In genomic region chr2:45712538-45712937, GRCh38 we compare ENCODE assay signal across 16 cellular contexts.
DNase-seq lines count a peak whose midpoint lies in the region; ATAC-seq and TF ChIP-seq lines count a peak whose summit lies in the region.
"Had no signal": no experiment of that assay in that cellular context is flagged by ENCODE, and none has a peak within 500 bp of the region (broad histone marks: within the 10 kb centered on the region; RNA-seq: fewer than 3 reads in every experiment).

No MANE protein-coding gene starts in this region.

- no peak for TF ChIP-seq POLR2A in HCT116 (IDR thresholded peaks at IDR 0.05; ENCODE audit: borderline replicate concordance, extremely low read depth, insufficient read depth, insufficient read length)

- H3K27ac Mint-ChIP-seq in Caco-2 (ENCODE audit: unreplicated experiment) (no peak overlapping the region), WTC11 (peak overlapping the region; percentile 27; the same call in 1 of the 2 replicates)
- H3K27ac Mint-ChIP-seq: activated CD8-positive, alpha-beta memory T cell treated with anti-CD3 and anti-CD28 coated beads, Interleukin-2, amount 10 ng/mL, durations not matched to agents 7 days and 5 days had no signal

- H3K27me3 ChIP-seq in Caco-2 (replicated peaks; ENCODE audit: control insufficient read depth, insufficient read depth, low read length) (peaks cover 3% of the 10 kb centered on the region), HCT116 (ENCODE audit: insufficient read depth, low read length) (no peaks in the 10 kb centered on the region)
- H3K27me3 ChIP-seq: ovary had no signal

- intact Hi-C loops in Caco-2 (cut with micrococcal nuclease; ENCODE audit: unreplicated experiment) (loop anchor here (1.0 kb wide), 1 partner anchor 69 kb away; no protein-coding TSS in a partner anchor), HCT116 (cut with micrococcal nuclease) (loop anchor here (5.0 kb wide), 1 partner anchor 70 kb away; no protein-coding TSS in a partner anchor)

- no peaks in the 10 kb centered on the region for H3K4me1 ChIP-seq in Caco-2
- peaks cover 0 to 4% of the 10 kb centered on the region in 2 experiments; a peak in 1 of 4 replicates for H3K4me1 ChIP-seq in HCT116 (ENCODE audit: control insufficient read depth in 1 of 2, insufficient read depth in 2 of 2, low read length in 2 of 2)

- BruUV-seq in Caco-2 (replicated peaks; lab: Mats Ljungman, UMichigan) (no TSS peak), HCT116 (replicated peaks; lab: Mats Ljungman, UMichigan) (no TSS peak)

- H3K4me3 ChIP-seq in Caco-2 (ENCODE audit: low read depth, low read length) (no peak overlapping the region), HCT116 (replicated peaks in 1 of 2; ENCODE audit: low read depth in 1 of 2, low read length in 2 of 2) (no peak overlapping the region)
- H3K4me3 ChIP-seq: ovary had no signal

- DNase-seq in Caco-2 (peak; percentile 21 to 51), HCT116 (ENCODE audit: low read depth, low spot score) (no peak), WTC11 (ENCODE audit: low spot score) (peak; percentile 15), left kidney (ENCODE audit: low read depth, low spot score) (peak; percentile 29), RPMI8226 (no peak)
- no peak for DNase-seq in activated T-cell treated with anti-CD3 and anti-CD28 coated beads, Interleukin-2, amount 50 U/mL, for 48 hours
- DNase-seq: activated CD8-positive, alpha-beta memory T cell treated with anti-CD3 and anti-CD28 coated beads, Interleukin-2, amount 10 ng/mL, durations not matched to agents 7 days and 5 days; activated effector memory CD4-positive, alpha-beta T cell treated with anti-CD3 and anti-CD28 coated beads, Interleukin-2, amount 50 U/mL, for 16 hours; GF-D8; KG1; left ventricle myocardium superior; NCI-H1092; NCI-H226; ovary; stimulated activated CD4-positive, alpha-beta T cell treated with anti-CD3 and anti-CD28 coated beads, Interleukin-4, amount 100 ng/mL, for 24 hours had no signal

- no peaks in the 10 kb centered on the region for H3K9me2 ChIP-seq in HCT116 (ENCODE audit: insufficient read depth)

- no peaks in the 10 kb centered on the region for H4K20me1 ChIP-seq in HCT116 (ENCODE audit: insufficient read depth)

- H3K9me3 Mint-ChIP-seq in Caco-2 (ENCODE audit: unreplicated experiment) = no peaks in the 10 kb centered on the region
- H3K9me3 Mint-ChIP-seq in WTC11 = peaks cover 12% of the 10 kb centered on the region

- no peak overlapping the region for H3K9ac ChIP-seq in HCT116 (ENCODE audit: low read length)

- peak; percentile 71 for TF ChIP-seq RAD21 in HCT116 (IDR thresholded peaks at IDR 0.05; ENCODE audit: low read depth)

- no peaks in the 10 kb centered on the region for H3K79me2 ChIP-seq in HCT116 (ENCODE audit: insufficient read depth, low read length)

- H3K36me3 Mint-ChIP-seq in Caco-2 (ENCODE audit: insufficient read depth, unreplicated experiment) (no peaks in the 10 kb centered on the region), WTC11 (peaks cover 9% of the 10 kb centered on the region)

- H3K4me2 ChIP-seq in HCT116 (ENCODE audit: low read length) = no peak overlapping the region

- peak; percentile 57; the same call in 1 of the 2 replicates for ATAC-seq in HCT116
- peak; percentile 73 for ATAC-seq in WTC11
- no peak for ATAC-seq in GM19395 (IDR thresholded peaks at IDR 0.05; ENCODE audit: unreplicated experiment)
- ATAC-seq: activated CD8-positive, alpha-beta memory T cell treated with anti-CD3 and anti-CD28 coated beads, Interleukin-2, amount 10 ng/mL, durations not matched to agents 7 days and 5 days; left ventricle myocardium superior had no signal

- no peaks in the 10 kb centered on the region for H3K4me1 Mint-ChIP-seq in Caco-2 (ENCODE audit: low read depth, unreplicated experiment)
- H3K4me1 Mint-ChIP-seq in WTC11 = peaks cover 11% of the 10 kb centered on the region
- H3K4me1 Mint-ChIP-seq: activated CD8-positive, alpha-beta memory T cell treated with anti-CD3 and anti-CD28 coated beads, Interleukin-2, amount 10 ng/mL, durations not matched to agents 7 days and 5 days had no signal

- RAD21 ChIA-PET in HCT116 (lab: Charles Lee; ENCODE audit: low non-redundant PET in 1 of 2, low total read pairs in 2 of 2, uncharacterized antibody in 2 of 2, unreplicated experiment in 2 of 2) = no interaction called here

- no peak overlapping the region for H2AFZ ChIP-seq in HCT116 (ENCODE audit: low read depth, low read length, poor library complexity, severe bottlenecking)

- H3K4me3 Mint-ChIP-seq in Caco-2 (ENCODE audit: unreplicated experiment) = no peak overlapping the region
- H3K4me3 Mint-ChIP-seq in WTC11 = no peak overlapping the region
- H3K4me3 Mint-ChIP-seq: activated CD8-positive, alpha-beta memory T cell treated with anti-CD3 and anti-CD28 coated beads, Interleukin-2, amount 10 ng/mL, durations not matched to agents 7 days and 5 days had no signal

- H3K27me3 Mint-ChIP-seq in Caco-2 (ENCODE audit: insufficient read depth, unreplicated experiment) (no peaks in the 10 kb centered on the region), WTC11 (ENCODE audit: low read depth) (no peaks in the 10 kb centered on the region)
- H3K27me3 Mint-ChIP-seq: activated CD8-positive, alpha-beta memory T cell treated with anti-CD3 and anti-CD28 coated beads, Interleukin-2, amount 10 ng/mL, durations not matched to agents 7 days and 5 days had no signal

- H3K9me3 ChIP-seq in Caco-2 (no peaks in the 10 kb centered on the region), HCT116 (ENCODE audit: control insufficient read depth in 1 of 2, insufficient read depth in 1 of 2, low read depth in 1 of 2, low read length in 2 of 2) (no peaks in the 10 kb centered on the region; a peak in 1 of 4 replicates)
- H3K9me3 ChIP-seq: ovary had no signal

- CTCF ChIA-PET in Caco-2 (lab: Charles Lee) = interaction anchor here (0.6 to 1.7 kb wide), 6 partner anchors 10 to 127 kb away, joined by 3 to 7 read pairs (median 4); no protein-coding TSS in a partner anchor
- CTCF ChIA-PET in HCT116 (lab: Charles Lee) = no interaction called here
- CTCF ChIA-PET in WTC11 (lab: Charles Lee) = interaction anchor here (0.7 kb wide), 2 partner anchors 55 to 66 kb away, joined by 3 to 4 read pairs; no protein-coding TSS in a partner anchor

- no peak overlapping the region for H3K27ac ChIP-seq in HCT116 (ENCODE audit: low read depth, low read length)
- H3K27ac ChIP-seq: ovary had no signal

- POLR2A ChIA-PET in Caco-2 (lab: Charles Lee) = no interaction called here
- POLR2A ChIA-PET in HCT116 (lab: Charles Lee) = no interaction called here
- POLR2A ChIA-PET in WTC11 (lab: Charles Lee) = interaction anchor here (0.7 kb wide), 1 partner anchor 415 kb away, joined by 4 read pairs; no protein-coding TSS in a partner anchor

- peak in 1 of 2 experiments; percentile 17 for TF ChIP-seq CTCF in Caco-2 (IDR thresholded peaks at IDR 0.05; ENCODE audit: insufficient read depth in 1 of 2, low read depth in 1 of 2, low read length in 1 of 2, severe bottlenecking in 1 of 2, unreplicated experiment in 1 of 2)
- TF ChIP-seq CTCF in HCT116 (IDR thresholded peaks at IDR 0.05 in 2 of 3, conservative IDR thresholded peaks at IDR 0.05 in 1 of 3; ENCODE audit: borderline replicate concordance in 1 of 3, insufficient read depth in 1 of 3, low read depth in 2 of 3, low read length in 2 of 3) = peak in 1 of 3 experiments; percentile 22; a peak in 1 of 6 replicates
- TF ChIP-seq CTCF in WTC11 (IDR thresholded peaks at IDR 0.05) = no peak

- H3K36me3 ChIP-seq in Caco-2 (ENCODE audit: control insufficient read depth, insufficient read depth, low read length) (no peaks in the 10 kb centered on the region), HCT116 (ENCODE audit: control insufficient read depth in 1 of 2, insufficient read depth in 2 of 2, low read length in 2 of 2) (no peaks in the 10 kb centered on the region)
- H3K36me3 ChIP-seq: ovary had no signal

TF ChIP-seq in HCT116, 20 proteins besides CTCF, POLR2A, EP300 and RAD21 (continues in another document):
- TF ChIP-seq, protein P1, sequence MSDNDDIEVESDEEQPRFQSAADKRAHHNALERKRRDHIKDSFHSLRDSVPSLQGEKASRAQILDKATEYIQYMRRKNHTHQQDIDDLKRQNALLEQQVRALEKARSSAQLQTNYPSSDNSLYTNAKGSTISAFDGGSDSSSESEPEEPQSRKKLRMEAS (IDR thresholded peaks at IDR 0.05) = no peak
- TF ChIP-seq ELF1 (IDR thresholded peaks at IDR 0.05; ENCODE audit: borderline replicate concordance, low read depth) = no peak
- TF ChIP-seq FOSL1 (IDR thresholded peaks at IDR 0.05; ENCODE audit: low read depth) = no peak
- TF ChIP-seq CBX3 (IDR thresholded peaks at IDR 0.05; ENCODE audit: low read depth) = no peak
- TF ChIP-seq EZH2phosphoT487 (IDR thresholded peaks at IDR 0.05; ENCODE audit: borderline replicate concordance) = no peak

TF ChIP-seq in WTC11, 78 proteins besides CTCF, POLR2A, EP300 and RAD21:
- TF ChIP-seq, protein P1 (CRISPR knock-in tag; IDR thresholded peaks at IDR 0.05) = no peak
- no peak for TF ChIP-seq GTF2I (CRISPR knock-in tag; conservative IDR thresholded peaks at IDR 0.05)
- TF ChIP-seq SMAD3 (CRISPR knock-in tag; IDR thresholded peaks at IDR 0.05; ENCODE audit: borderline replicate concordance) = no peak
- no peak for TF ChIP-seq RORB (CRISPR knock-in tag; IDR thresholded peaks at IDR 0.05)
- no peak for TF ChIP-seq ZNF425 (CRISPR knock-in tag; conservative IDR thresholded peaks at IDR 0.05)
TF ChIP-seq in WTC11: peak in this region for 0.

Comparison
In these comparisons a context has a peak if more than half of its experiments do, and no peak if none do; other contexts are left out.
1. DNase-seq: peak in Caco-2 (2 of 2), WTC11 (single experiment) and left kidney (single experiment); none in HCT116 (single experiment), activated T-cell treated with anti-CD3 and anti-CD28 coated beads, Interleukin-2, amount 50 U/mL, for 48 hours (0 of 2) and RPMI8226 (single experiment).